Comparison of ENCODE assay signal across 16 cellular contexts in the genomic region with DNA sequence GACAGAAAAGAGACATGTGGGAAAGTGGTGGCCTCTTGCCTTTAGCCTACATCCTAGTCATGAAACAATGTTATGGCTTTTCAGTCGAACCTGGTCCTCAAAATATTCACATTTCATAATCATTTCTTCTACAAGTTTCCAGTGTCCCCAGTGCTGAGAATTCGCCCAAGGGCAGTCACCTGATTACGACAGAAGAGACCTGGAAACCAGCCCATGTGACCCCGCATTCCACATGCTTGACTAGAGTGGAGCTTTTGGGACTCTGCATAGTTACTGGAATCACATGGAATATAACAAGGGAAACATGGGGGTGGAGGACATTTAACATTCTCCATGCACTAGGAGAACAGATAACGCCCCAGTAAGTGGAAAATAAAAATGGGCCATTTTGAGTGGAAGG.
A peak's percentile ranks its signal among the peaks of the same experiment; 100 is the strongest.
DNase-seq lines count a peak whose midpoint lies in the region; ATAC-seq lines count a peak whose summit lies in the region.
"Had no signal": no experiment of that assay in that cellular context is flagged by ENCODE, and none has a peak within 500 bp of the region (broad histone marks: within the 10 kb centered on the region; RNA-seq: fewer than 3 reads in every experiment).

No MANE protein-coding gene starts in this region.

- DNase-seq in EL (peak; percentile 83), astrocyte of the hippocampus (ENCODE audit: low read depth, low spot score) (peak; percentile 59), right cardiac atrium (peak; percentile 56 to 76 (median 63)), renal cortical epithelial cell (ENCODE audit: low read depth) (peak; percentile 98), T-helper 2 cell (no peak), iPS-NIHi11 (ENCODE audit: low spot score) (no peak), DMS153 treated with DMSO at 0.1 percent for 48 hours (lab: John Stamatoyannopoulos, UW; ENCODE audit: unreplicated experiment) (no peak)
- no peak for DNase-seq in activated CD8-positive, alpha-beta memory T cell treated with anti-CD3 and anti-CD28 coated beads for 24 hours
- DNase-seq: activated CD4-positive, alpha-beta T cell treated with anti-CD3 and anti-CD28 coated beads for 48 hours; CD4-positive, alpha-beta memory T cell; effector CD8-positive, alpha-beta T cell; left colon; NCI-H446 treated with DMSO at 0.1 percent for 48 hours; SK-N-SH; stimulated activated CD4-positive, alpha-beta T cell treated with anti-CD3 and anti-CD28 coated beads, Interleukin-15, amount 100 ng/mL, for 24 hours had no signal

- WGBS in right cardiac atrium: 38% methylated on average over 5 of the region's 5 CpGs

- no peaks in the 10 kb centered on the region for H3K4me1 ChIP-seq in right cardiac atrium (ENCODE audit: control insufficient read depth, insufficient read depth, low read length)

- H3K9me3 ChIP-seq in right cardiac atrium (ENCODE audit: control insufficient read depth, low read length): no peaks in the 10 kb centered on the region
- H3K9me3 ChIP-seq: SK-N-SH had no signal

- no peak overlapping the region for H3K27ac ChIP-seq in right cardiac atrium (ENCODE audit: low read length)

- no peaks in the 10 kb centered on the region for H3K27me3 ChIP-seq in right cardiac atrium (ENCODE audit: control insufficient read depth, insufficient read depth)

- peak; percentile 74 to 90 for ATAC-seq in right cardiac atrium
- ATAC-seq: activated naive CD4-positive, alpha-beta T cell treated with anti-CD3 and anti-CD28 coated beads, Interleukin-2, amount 50 U/mL, for 72 hours; left colon had no signal

- intact Hi-C loops in right cardiac atrium (cut with DNase I): no loop called here

- no peak overlapping the region for H3K4me3 ChIP-seq in right cardiac atrium (ENCODE audit: low read length)

Comparison
In these comparisons a context has a peak if more than half of its experiments do, and no peak if none do; other contexts are left out.
1. DNase-seq: peak in EL (single experiment), astrocyte of the hippocampus (single experiment), right cardiac atrium (3 of 3) and renal cortical epithelial cell (single experiment); none in T-helper 2 cell (0 of 5), activated CD8-positive, alpha-beta memory T cell treated with anti-CD3 and anti-CD28 coated beads for 24 hours (single experiment), iPS-NIHi11 (single experiment) and DMS153 treated with DMSO at 0.1 percent for 48 hours (single experiment).